ENCODE assay signal across 8 cellular contexts in the genomic region with DNA sequence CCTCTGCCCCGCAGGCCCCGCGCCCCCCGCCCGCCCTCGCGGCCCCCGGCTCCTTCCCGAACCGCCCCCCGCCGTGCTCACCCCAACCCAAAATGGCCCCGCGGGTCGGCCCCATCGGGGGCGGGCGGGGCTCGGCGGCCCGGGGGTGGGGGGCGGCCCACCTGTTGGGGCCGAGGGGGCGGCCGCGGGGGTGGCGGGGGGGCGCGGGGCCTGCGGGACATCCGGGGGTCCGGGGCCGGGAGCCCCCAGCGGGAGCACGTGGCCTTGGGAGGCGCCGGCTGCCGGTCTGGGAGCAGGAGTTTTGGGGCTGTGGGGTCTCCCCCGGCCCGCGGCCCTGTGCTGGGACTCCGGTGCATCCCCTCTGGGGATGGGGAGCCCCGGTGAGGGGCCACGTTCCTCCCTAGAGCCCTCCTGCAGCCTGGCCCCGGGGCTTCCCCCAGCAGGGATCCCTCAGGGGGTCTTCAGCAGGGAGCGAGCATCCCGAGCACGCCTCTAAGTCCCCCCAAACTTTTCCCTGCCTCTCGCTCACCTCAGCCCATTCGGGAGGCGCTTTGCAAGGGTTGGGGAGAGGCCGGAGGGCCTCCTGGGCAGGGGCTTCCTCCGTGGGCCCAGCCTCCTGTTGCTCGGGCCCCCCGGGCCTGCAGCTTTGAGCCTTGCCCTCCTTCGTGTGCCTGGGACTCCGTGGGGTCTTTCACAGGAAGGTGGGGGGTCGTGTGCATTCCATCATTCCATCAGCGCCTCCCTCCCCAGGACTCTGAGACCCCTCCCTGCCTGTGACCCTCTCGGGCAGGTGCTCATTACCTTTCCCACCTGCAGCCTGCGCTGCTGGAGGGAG. TPM values are rescaled to one million over a fixed set of nuclear protein-coding genes. Genes with fewer than 3 reads are reported as not detected.
DNase-seq lines count a peak whose midpoint lies in the region; ATAC-seq lines count a peak whose summit lies in the region.

No MANE protein-coding gene starts in this region.

- peak overlapping the region; percentile 85 for H3K9ac ChIP-seq in iPS-15b (ENCODE audit: low read depth, low read length)

- no peaks in the 10 kb centered on the region for H3K9me3 Mint-ChIP-seq in T-helper 2 cell treated with Interferon-gamma antibody and Interleukin-4, amounts not matched to agents 5 μg/mL and 100 μg/mL, for 36 hours
- no peaks in the 10 kb centered on the region for H3K9me3 Mint-ChIP-seq in activated T-helper 17 cell treated with anti-CD3 and anti-CD28 coated beads, Interleukin-2, amount 50 U/mL, for 72 hours
- no peaks in the 10 kb centered on the region for H3K9me3 Mint-ChIP-seq in stimulated activated naive B cell treated with anti-CD40 and anti-IgM and Interleukin-4, amounts not matched to agents 10 μg/mL and 1 μg/mL and 100 μg/mL, for 72 hours

- peak overlapping the region; percentile 94 for H3K4me3 Mint-ChIP-seq in T-helper 2 cell treated with Interferon-gamma antibody and Interleukin-4, amounts not matched to agents 5 μg/mL and 100 μg/mL, for 36 hours
- H3K4me3 Mint-ChIP-seq in activated T-helper 17 cell treated with anti-CD3 and anti-CD28 coated beads, Interleukin-2, amount 50 U/mL, for 72 hours: peak overlapping the region; percentile 85
- peak overlapping the region; percentile 92 to 95 for H3K4me3 Mint-ChIP-seq in stimulated activated naive B cell treated with anti-CD40 and anti-IgM and Interleukin-4, amounts not matched to agents 10 μg/mL and 1 μg/mL and 100 μg/mL, for 72 hours

- no peaks in the 10 kb centered on the region for H3K27me3 Mint-ChIP-seq in T-helper 2 cell treated with Interferon-gamma antibody and Interleukin-4, amounts not matched to agents 5 μg/mL and 100 μg/mL, for 36 hours (ENCODE audit: low read depth)
- no peaks in the 10 kb centered on the region for H3K27me3 Mint-ChIP-seq in activated T-helper 17 cell treated with anti-CD3 and anti-CD28 coated beads, Interleukin-2, amount 50 U/mL, for 72 hours
- H3K27me3 Mint-ChIP-seq in stimulated activated naive B cell treated with anti-CD40 and anti-IgM and Interleukin-4, amounts not matched to agents 10 μg/mL and 1 μg/mL and 100 μg/mL, for 72 hours: no peaks in the 10 kb centered on the region

- no peak for DNase-seq in T-helper 2 cell treated with Interferon-gamma antibody and Interleukin-4, amounts not matched to agents 5 μg/mL and 100 μg/mL, for 36 hours (ENCODE audit: low spot score)
- DNase-seq in T-helper 2 cell (no peak), middle frontal gyrus (ENCODE audit: extremely low spot score, low spot score) (no peak), activated gamma-delta T cell treated with Interleukin-2 at 50 U/mL for 16 hours (no peak)
- DNase-seq in stimulated activated naive B cell treated with anti-CD40 and anti-IgM and Interleukin-4, amounts not matched to agents 10 μg/mL and 1 μg/mL and 100 μg/mL, for 72 hours: no peak

- H3K36me3 Mint-ChIP-seq in T-helper 2 cell treated with Interferon-gamma antibody and Interleukin-4, amounts not matched to agents 5 μg/mL and 100 μg/mL, for 36 hours (ENCODE audit: low read depth): peaks cover 13% of the 10 kb centered on the region
- H3K36me3 Mint-ChIP-seq in activated T-helper 17 cell treated with anti-CD3 and anti-CD28 coated beads, Interleukin-2, amount 50 U/mL, for 72 hours (ENCODE audit: low read depth): peaks cover 29% of the 10 kb centered on the region
- H3K36me3 Mint-ChIP-seq in stimulated activated naive B cell treated with anti-CD40 and anti-IgM and Interleukin-4, amounts not matched to agents 10 μg/mL and 1 μg/mL and 100 μg/mL, for 72 hours: peaks cover 12 to 21% of the 10 kb centered on the region in 2 donors

- no peaks in the 10 kb centered on the region for H3K9me3 ChIP-seq in iPS-15b (ENCODE audit: control insufficient read depth, insufficient read depth, low read length)

- peak; percentile 4 for ATAC-seq in activated T-helper 17 cell treated with anti-CD3 and anti-CD28 coated beads, Interleukin-2, amount 50 U/mL, for 72 hours (replicated peaks)
- ATAC-seq in stimulated activated naive B cell treated with anti-CD40 and anti-IgM and Interleukin-4, amounts not matched to agents 10 μg/mL and 1 μg/mL and 100 μg/mL, for 72 hours (replicated peaks): peak; percentile 18 to 23
- no peak for ATAC-seq in HG02970 (IDR thresholded peaks at IDR 0.05; ENCODE audit: low FRiP score, unreplicated experiment)

- H3K4me3 ChIP-seq in iPS-15b (ENCODE audit: low read depth, low read length): peak overlapping the region; percentile 71

- no peaks in the 10 kb centered on the region for H3K27me3 ChIP-seq in iPS-15b (ENCODE audit: control insufficient read depth, insufficient read depth, low read length)

- peak overlapping the region; percentile 91 for H3K27ac Mint-ChIP-seq in T-helper 2 cell treated with Interferon-gamma antibody and Interleukin-4, amounts not matched to agents 5 μg/mL and 100 μg/mL, for 36 hours
- peak overlapping the region; percentile 89 for H3K27ac Mint-ChIP-seq in activated T-helper 17 cell treated with anti-CD3 and anti-CD28 coated beads, Interleukin-2, amount 50 U/mL, for 72 hours
- H3K27ac Mint-ChIP-seq in stimulated activated naive B cell treated with anti-CD40 and anti-IgM and Interleukin-4, amounts not matched to agents 10 μg/mL and 1 μg/mL and 100 μg/mL, for 72 hours: peak overlapping the region; percentile 97

- peaks cover 7% of the 10 kb centered on the region for H3K4me1 ChIP-seq in iPS-15b (ENCODE audit: control insufficient read depth, insufficient read depth, low read length)

- peaks cover 15% of the 10 kb centered on the region for H3K36me3 ChIP-seq in iPS-15b (ENCODE audit: control insufficient read depth, insufficient read depth, low read length)

- H3K4me1 Mint-ChIP-seq in T-helper 2 cell treated with Interferon-gamma antibody and Interleukin-4, amounts not matched to agents 5 μg/mL and 100 μg/mL, for 36 hours (ENCODE audit: low read depth): peaks cover 15% of the 10 kb centered on the region
- peaks cover 16% of the 10 kb centered on the region for H3K4me1 Mint-ChIP-seq in activated T-helper 17 cell treated with anti-CD3 and anti-CD28 coated beads, Interleukin-2, amount 50 U/mL, for 72 hours
- peaks cover 24 to 40% of the 10 kb centered on the region in 2 donors for H3K4me1 Mint-ChIP-seq in stimulated activated naive B cell treated with anti-CD40 and anti-IgM and Interleukin-4, amounts not matched to agents 10 μg/mL and 1 μg/mL and 100 μg/mL, for 72 hours

RNA-seq across cellular contexts. Expression of gene MTA1, which starts 0.7 kb away (rescaled TPM):
- total RNA-seq in activated T-helper 17 cell treated with anti-CD3 and anti-CD28 coated beads, Interleukin-2, amount 50 U/mL, for 72 hours: 100 to 1,000 TPM in 1 of 2 donors, 10 to 100 TPM in 1; 99.4 to 144 TPM

RNA-seq across cellular contexts. Expression of gene TEX22, which starts 22.0 kb away (rescaled TPM):
- 1 to 10 TPM in 1 of 2 donors, under 1 TPM in 1; 0.95 to 3.7 TPM for total RNA-seq in activated T-helper 17 cell treated with anti-CD3 and anti-CD28 coated beads, Interleukin-2, amount 50 U/mL, for 72 hours

RNA-seq across cellular contexts. Expression of gene CRIP2, which starts 54.3 kb away (rescaled TPM):
- total RNA-seq in activated T-helper 17 cell treated with anti-CD3 and anti-CD28 coated beads, Interleukin-2, amount 50 U/mL, for 72 hours: 1 to 10 TPM in 1 of 2 donors, under 1 TPM in 1; 0.97 to 2.2 TPM
